In genomic region chr5:161544350-161544765, GRCh38 we compare ENCODE assay signal across 8 cellular contexts. TPM values are rescaled to one million over a fixed set of nuclear protein-coding genes. Genes with fewer than 3 reads are reported as not detected.
DNase-seq lines count a peak whose midpoint lies in the region; ATAC-seq and TF ChIP-seq lines count a peak whose summit lies in the region.

No MANE protein-coding gene starts in this region.

- H3K36me3 Mint-ChIP-seq in effector memory CD8-positive, alpha-beta T cell (ENCODE audit: insufficient read depth) = no peaks in the 10 kb centered on the region

- H3K4me1 ChIP-seq in adrenal gland (replicated peaks in 1 of 2) (peaks cover 5 to 16% of the 10 kb centered on the region in 2 donors), testis (peaks cover 14% of the 10 kb centered on the region)

- TF ChIP-seq CTCF in GM10248 (IDR thresholded peaks at IDR 0.05; ENCODE audit: control extremely low read depth, extremely low read depth, low read depth, missing control alignments) (peak; percentile 76), HFF-Myc (IDR thresholded peaks at IDR 0.05; ENCODE audit: low read depth, low read length, missing control alignments) (peak; percentile 81), adrenal gland (IDR thresholded peaks at IDR 0.05) (peak; percentile 63 to 80 (median 72)), testis (IDR thresholded peaks at IDR 0.05) (peak in 2 of 3 experiments; percentile 56 to 79)

- no peak overlapping the region for H3K27ac Mint-ChIP-seq in effector memory CD8-positive, alpha-beta T cell

- ATAC-seq in effector memory CD8-positive, alpha-beta T cell (replicated peaks) = no peak

- peaks cover 24 to 53% of the 10 kb centered on the region in 2 donors for H3K27me3 Mint-ChIP-seq in effector memory CD8-positive, alpha-beta T cell

- no peak overlapping the region for H3K4me3 ChIP-seq in HFF-Myc (replicated peaks; ENCODE audit: low read depth, low read length)
- H3K4me3 ChIP-seq in adrenal gland = no peak overlapping the region
- H3K4me3 ChIP-seq in testis = no peak overlapping the region

- DNase-seq in AG20443 (ENCODE audit: low spot score) (peak; percentile 71), GM10248 (ENCODE audit: extremely low spot score) (peak; percentile 50), HFF-Myc (ENCODE audit: extremely low read depth, low read depth) (no peak), NAMALWA (ENCODE audit: low spot score) (peak; percentile 67), adrenal gland (peak; percentile 27 to 74 (median 60)), iPS DF 19.7 (ENCODE audit: low read depth, low spot score) (peak; percentile 42), testis (peak; percentile 66)
- DNase-seq in effector memory CD8-positive, alpha-beta T cell = no peak

- no peaks in the 10 kb centered on the region for H3K9me3 ChIP-seq in adrenal gland (replicated peaks in 1 of 3)
- H3K9me3 ChIP-seq in testis = no peaks in the 10 kb centered on the region

- POLR2A ChIA-PET in GM10248 (lab: Yijun Ruan, JAX) = no interaction called here

- CTCF ChIA-PET in GM10248 (lab: Yijun Ruan, JAX) = interaction anchor here (0.8 to 2.3 kb wide), 24 partner anchors 9 to 1864 kb away, joined by 3 to 14 read pairs (median 5); no protein-coding TSS in a partner anchor

- no peak overlapping the region for H3K27ac ChIP-seq in adrenal gland
- no peak overlapping the region for H3K27ac ChIP-seq in testis

- intact Hi-C loops in adrenal gland (cut with DNase I) = no loop called here
- intact Hi-C loops in testis (cut with DNase I; ENCODE audit: low total_unique reads) = no loop called here

- TF ChIP-seq POLR2A in adrenal gland (IDR thresholded peaks at IDR 0.05) (no peak), testis (IDR thresholded peaks at IDR 0.05) (no peak)

- 2 to 6% (median 4%) methylated on average over 7 of the region's 7 CpGs for WGBS in adrenal gland, 4 donors
- 5 to 12% methylated on average over 7 of the region's 7 CpGs for WGBS in testis, 2 donors

- H3K4me3 Mint-ChIP-seq in effector memory CD8-positive, alpha-beta T cell = no peak overlapping the region

- H3K27me3 ChIP-seq in adrenal gland (no peaks in the 10 kb centered on the region), testis (no peaks in the 10 kb centered on the region)

- H3K36me3 ChIP-seq in adrenal gland (replicated peaks in 1 of 2) = no peaks in the 10 kb centered on the region
- no peaks in the 10 kb centered on the region for H3K36me3 ChIP-seq in testis (ENCODE audit: low read depth, missing control alignments)

- peaks cover 0 to 2% of the 10 kb centered on the region in 2 donors for H3K4me1 Mint-ChIP-seq in effector memory CD8-positive, alpha-beta T cell (ENCODE audit: low read depth in 2 of 2)

- H3K9me3 Mint-ChIP-seq in effector memory CD8-positive, alpha-beta T cell = peaks cover 4 to 7% of the 10 kb centered on the region in 2 donors

RNA-seq across cellular contexts. Expression of gene GABRB2, which starts 2.2 kb away (rescaled TPM):
- total RNA-seq in adrenal gland = 10 to 100 TPM in 5 of 8 donors, 1 to 10 TPM in 3; 5.6 to 18.1 (median 12.1) TPM
- polyA plus RNA-seq in adrenal gland = 1 to 10 TPM in 2 of 3 donors, under 1 TPM in 1; 0.88 to 2.1 (median 1.0) TPM
- 1 to 10 TPM; 4.0 to 4.7 TPM for total RNA-seq in testis
- 1.3 TPM for polyA plus RNA-seq in testis (ENCODE audit: insufficient read depth, low read depth, low replicate concordance)

Comparison
In these comparisons a context has a peak if more than half of its experiments do, and no peak if none do; other contexts are left out.
1. DNase-seq: peak in AG20443 (single experiment), GM10248 (single experiment), NAMALWA (single experiment), adrenal gland (7 of 7), iPS DF 19.7 (single experiment) and testis (single experiment); none in HFF-Myc (single experiment) and effector memory CD8-positive, alpha-beta T cell (0 of 3).
2. Peak in every context shown above with its lines, with median percentiles within 50 percentile points of each other: CTCF ChIP-seq.